ENCODE assay signal across 20 cellular contexts in the genomic region with DNA sequence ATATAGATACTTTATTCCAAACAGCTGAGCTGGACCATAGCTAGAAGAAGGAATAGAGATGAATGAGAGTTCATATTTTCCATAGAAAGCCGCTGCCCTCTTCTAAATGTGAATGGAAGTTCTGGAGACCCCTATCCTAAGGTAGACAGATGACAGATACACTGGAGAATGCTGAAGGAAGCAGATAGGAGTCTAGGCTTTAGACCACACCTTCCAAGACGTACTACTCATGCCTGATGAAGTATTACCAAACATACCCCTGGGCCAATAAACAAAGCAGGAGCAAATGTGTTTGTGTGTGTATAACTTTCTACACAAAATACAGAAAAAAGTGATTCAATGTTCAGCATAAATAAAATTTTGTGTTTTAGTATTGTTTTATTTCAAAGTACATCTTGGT. TPM values are rescaled to one million over a fixed set of nuclear protein-coding genes. Genes with fewer than 3 reads are reported as not detected.
DNase-seq lines count a peak whose midpoint lies in the region; ATAC-seq and TF ChIP-seq lines count a peak whose summit lies in the region.
"Had no signal": no experiment of that assay in that cellular context is flagged by ENCODE, and none has a peak within 500 bp of the region (broad histone marks: within the 10 kb centered on the region; RNA-seq: fewer than 3 reads in every experiment).

No MANE protein-coding gene starts in this region.

- H3K27me3 ChIP-seq in GM23338 (ENCODE audit: insufficient read depth) (no peaks in the 10 kb centered on the region), RWPE2 (ENCODE audit: insufficient read depth, poor library complexity, severe bottlenecking) (no peaks in the 10 kb centered on the region), foreskin keratinocyte (peaks cover 9% of the 10 kb centered on the region), tibial nerve (no peaks in the 10 kb centered on the region)

- no peaks in the 10 kb centered on the region for H3K4me1 Mint-ChIP-seq in GM23338
- H3K4me1 Mint-ChIP-seq: CD4-positive, alpha-beta memory T cell had no signal

- no peak overlapping the region for H3K4me3 Mint-ChIP-seq in GM23338
- H3K4me3 Mint-ChIP-seq: CD4-positive, alpha-beta memory T cell; HFFc6 had no signal

- no peak for TF ChIP-seq CTCF in GM23338 (conservative IDR thresholded peaks at IDR 0.05; ENCODE audit: low read depth in 2 of 2)
- TF ChIP-seq CTCF in RWPE2 (IDR thresholded peaks at IDR 0.05; ENCODE audit: poor library complexity, severe bottlenecking) = no peak
- no peak for TF ChIP-seq CTCF in foreskin keratinocyte (conservative IDR thresholded peaks at IDR 0.05)
- TF ChIP-seq CTCF in tibial nerve (IDR thresholded peaks at IDR 0.05) = no peak

- H3K27me3 Mint-ChIP-seq in GM23338 (ENCODE audit: insufficient read depth, low read depth, poor library complexity) = no peaks in the 10 kb centered on the region

- TF ChIP-seq POLR2A in tibial nerve (IDR thresholded peaks at IDR 0.05) = no peak

- DNase-seq in GM23338 (ENCODE audit: low spot score) (no peak), RWPE2 (ENCODE audit: low spot score) (no peak), foreskin keratinocyte (no peak), tibial nerve (ENCODE audit: low spot score in 2 of 2) (no peak)
- DNase-seq: C1 segment of cervical spinal cord; Calu3; CD4-positive, alpha-beta memory T cell; COR-L47; DMS79 treated with DMSO at 0.1 percent for 48 hours; GDM1; GOT3; HFFc6 had no signal

- H3K4me2 ChIP-seq in GM23338 = no peak overlapping the region

- no peaks in the 10 kb centered on the region for H3K9me3 Mint-ChIP-seq in GM23338
- H3K9me3 Mint-ChIP-seq: CD4-positive, alpha-beta memory T cell; HFFc6 had no signal

- no peak overlapping the region for H3K27ac Mint-ChIP-seq in GM23338
- H3K27ac Mint-ChIP-seq: CD4-positive, alpha-beta memory T cell; HFFc6 had no signal

- H3K4me1 ChIP-seq in GM23338 (ENCODE audit: insufficient read depth) (no peaks in the 10 kb centered on the region), RWPE2 (ENCODE audit: insufficient read depth, poor library complexity, severe bottlenecking) (no peaks in the 10 kb centered on the region), foreskin keratinocyte (no peaks in the 10 kb centered on the region), tibial nerve (no peaks in the 10 kb centered on the region)
- H3K4me1 ChIP-seq: HAP-1 had no signal

- H3K4me3 ChIP-seq in GM23338 (no peak overlapping the region), RWPE2 (ENCODE audit: severe bottlenecking) (no peak overlapping the region), tibial nerve (no peak overlapping the region)
- H3K4me3 ChIP-seq: GM12878, HAP-1 had no signal

- no peaks in the 10 kb centered on the region for H3K79me2 ChIP-seq in GM23338 (replicated peaks; ENCODE audit: insufficient read depth)

- ATAC-seq in GM23338 = no peak
- ATAC-seq in RWPE2 (ENCODE audit: low read depth) = peak; percentile 21; the same call in 1 of the 3 replicates
- ATAC-seq in foreskin keratinocyte = peak; percentile 35
- ATAC-seq in HG03139 (IDR thresholded peaks at IDR 0.05; ENCODE audit: unreplicated experiment) = no peak
- no peak for ATAC-seq in HG02588 (IDR thresholded peaks at IDR 0.05; ENCODE audit: unreplicated experiment)
- ATAC-seq: GM12878 had no signal

- H2AFZ ChIP-seq in GM23338 = 0 out of 2 replicates have a peak overlapping the region, but pooled peaks have one; percentile 59

- WGBS in tibial nerve, 2 donors = 73 to 80% methylated on average over 2 of the region's 2 CpGs

- H3K9me2 ChIP-seq in GM23338 (ENCODE audit: insufficient read depth) = no peaks in the 10 kb centered on the region

- no peaks in the 10 kb centered on the region for H4K20me1 ChIP-seq in GM23338 (replicated peaks; ENCODE audit: insufficient read depth)

- H3F3A ChIP-seq in GM23338 (replicated peaks; ENCODE audit: low read depth) = no peaks in the 10 kb centered on the region

- no peak for TF ChIP-seq EP300 in tibial nerve (IDR thresholded peaks at IDR 0.05)

- H3K27ac ChIP-seq in GM23338 (ENCODE audit: low read depth) (no peak overlapping the region), RWPE2 (ENCODE audit: poor library complexity, severe bottlenecking) (no peak overlapping the region), foreskin keratinocyte (no peak overlapping the region), tibial nerve (no peak overlapping the region)

- H3K36me3 Mint-ChIP-seq in GM23338 (ENCODE audit: low read depth) = no peaks in the 10 kb centered on the region
- H3K36me3 Mint-ChIP-seq: CD4-positive, alpha-beta memory T cell had no signal

- no peaks in the 10 kb centered on the region for H3K9me3 ChIP-seq in RWPE2 (ENCODE audit: severe bottlenecking)
- no peaks in the 10 kb centered on the region for H3K9me3 ChIP-seq in tibial nerve
- H3K9me3 ChIP-seq: HAP-1 had no signal

- H3K36me3 ChIP-seq in GM23338 (ENCODE audit: insufficient read depth) (no peaks in the 10 kb centered on the region), RWPE2 (ENCODE audit: low read depth) (no peaks in the 10 kb centered on the region), tibial nerve (no peaks in the 10 kb centered on the region)
- H3K36me3 ChIP-seq: HAP-1 had no signal

TF ChIP-seq in GM23338, 12 proteins besides CTCF, POLR2A, EP300 and RAD21:
- TF ChIP-seq EZH2phosphoT487 (IDR thresholded peaks at IDR 0.05; ENCODE audit: unreplicated experiment) = no peak
- TF ChIP-seq, protein P1, sequence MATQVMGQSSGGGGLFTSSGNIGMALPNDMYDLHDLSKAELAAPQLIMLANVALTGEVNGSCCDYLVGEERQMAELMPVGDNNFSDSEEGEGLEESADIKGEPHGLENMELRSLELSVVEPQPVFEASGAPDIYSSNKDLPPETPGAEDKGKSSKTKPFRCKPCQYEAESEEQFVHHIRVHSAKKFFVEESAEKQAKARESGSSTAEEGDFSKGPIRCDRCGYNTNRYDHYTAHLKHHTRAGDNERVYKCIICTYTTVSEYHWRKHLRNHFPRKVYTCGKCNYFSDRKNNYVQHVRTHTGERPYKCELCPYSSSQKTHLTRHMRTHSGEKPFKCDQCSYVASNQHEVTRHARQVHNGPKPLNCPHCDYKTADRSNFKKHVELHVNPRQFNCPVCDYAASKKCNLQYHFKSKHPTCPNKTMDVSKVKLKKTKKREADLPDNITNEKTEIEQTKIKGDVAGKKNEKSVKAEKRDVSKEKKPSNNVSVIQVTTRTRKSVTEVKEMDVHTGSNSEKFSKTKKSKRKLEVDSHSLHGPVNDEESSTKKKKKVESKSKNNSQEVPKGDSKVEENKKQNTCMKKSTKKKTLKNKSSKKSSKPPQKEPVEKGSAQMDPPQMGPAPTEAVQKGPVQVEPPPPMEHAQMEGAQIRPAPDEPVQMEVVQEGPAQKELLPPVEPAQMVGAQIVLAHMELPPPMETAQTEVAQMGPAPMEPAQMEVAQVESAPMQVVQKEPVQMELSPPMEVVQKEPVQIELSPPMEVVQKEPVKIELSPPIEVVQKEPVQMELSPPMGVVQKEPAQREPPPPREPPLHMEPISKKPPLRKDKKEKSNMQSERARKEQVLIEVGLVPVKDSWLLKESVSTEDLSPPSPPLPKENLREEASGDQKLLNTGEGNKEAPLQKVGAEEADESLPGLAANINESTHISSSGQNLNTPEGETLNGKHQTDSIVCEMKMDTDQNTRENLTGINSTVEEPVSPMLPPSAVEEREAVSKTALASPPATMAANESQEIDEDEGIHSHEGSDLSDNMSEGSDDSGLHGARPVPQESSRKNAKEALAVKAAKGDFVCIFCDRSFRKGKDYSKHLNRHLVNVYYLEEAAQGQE (IDR thresholded peaks at IDR 0.05; ENCODE audit: unreplicated experiment) = no peak
- no peak for TF ChIP-seq CREB1 (CRISPR knock-in tag; IDR thresholded peaks at IDR 0.05; ENCODE audit: low read depth)
- TF ChIP-seq NANOG (IDR thresholded peaks at IDR 0.05; ENCODE audit: borderline replicate concordance) = no peak
- no peak for TF ChIP-seq ZNF114 (CRISPR knock-in tag; IDR thresholded peaks at IDR 0.05)

RNA-seq across cellular contexts. Expression of gene SLC17A2, which starts 9.1 kb away (rescaled TPM):
- not detected in 2 replicates for total RNA-seq in GM23338 (2014; rRNA removed; shearing (Covaris generic))
- not detected in 2 replicates for polyA plus RNA-seq in GM23338 (2016; fragmentation: Nextera tagmentation; extraction: Ambion mirVana)
- not detected in 2 replicates for total RNA-seq in foreskin keratinocyte
- not detected in 2 replicates for polyA plus RNA-seq in foreskin keratinocyte
- not detected for total RNA-seq in tibial nerve
- total RNA-seq: A172; A673; Calu3; CD4-positive, alpha-beta memory T cell; Daoy; GM12878; HFFc6 had no signal
- polyA plus RNA-seq: BJ; CD4-positive, alpha-beta memory T cell; GM12878 had no signal

RNA-seq across cellular contexts. Expression of gene TRIM38, which starts 23.0 kb away (rescaled TPM):
- total RNA-seq in GM23338 (2014; rRNA removed; shearing (Covaris generic)) = 0.58 and 0.66 TPM in 2 replicates
- polyA plus RNA-seq in GM23338 (2016; fragmentation: Nextera tagmentation; extraction: Ambion mirVana) (0.57 and 0.82 TPM in 2 replicates), foreskin keratinocyte (2.9 and 3.0 TPM in 2 replicates)
- total RNA-seq in foreskin keratinocyte (6.6 and 8.6 TPM in 2 replicates), tibial nerve (10 to 100 TPM in 2 of 4 donors, 1 to 10 TPM in 2; 8.8 to 12.2 (median 9.5) TPM)

Comparison
In these comparisons a context has a peak if more than half of its experiments do, and no peak if none do; other contexts are left out.
1. ATAC-seq: peak in RWPE2 (single experiment) and foreskin keratinocyte (single experiment); none in GM23338 (single experiment), HG03139 (single experiment) and HG02588 (single experiment).